ENCODE assay signal across 1 cellular context in genomic region chr2:142330458-142330857, GRCh38.
TF ChIP-seq lines count a peak whose summit lies in the region.

No MANE protein-coding gene starts in this region.

TF ChIP-seq in SK-N-SH, 30 proteins besides CTCF, POLR2A, EP300 and RAD21 (continued from another document):
- no peak for TF ChIP-seq REST (IDR thresholded peaks at IDR 0.05; ENCODE audit: low read depth, low read length)
- TF ChIP-seq SIN3A (IDR thresholded peaks at IDR 0.05; ENCODE audit: borderline replicate concordance, low read depth, low read length), result no peak
- peak; percentile 19; the same call in 1 of the 2 replicates for TF ChIP-seq TCF12 (IDR thresholded peaks at IDR 0.05)
- TF ChIP-seq RXRA (IDR thresholded peaks at IDR 0.05; ENCODE audit: borderline replicate concordance, low read depth), result no peak
- no peak for TF ChIP-seq JUND (IDR thresholded peaks at IDR 0.05)
- TF ChIP-seq MXI1 (IDR thresholded peaks at IDR 0.05; ENCODE audit: low read depth, low read length), result no peak
- TF ChIP-seq MEF2A (IDR thresholded peaks at IDR 0.05; ENCODE audit: borderline replicate concordance, low read depth), result no peak
- no peak for TF ChIP-seq POLR2AphosphoS5 (IDR thresholded peaks at IDR 0.05; ENCODE audit: low read depth, low read length)
- TF ChIP-seq NRF1 (IDR thresholded peaks at IDR 0.05; ENCODE audit: low read depth, low read length), result no peak
- no peak for TF ChIP-seq SMC3 (IDR thresholded peaks at IDR 0.05; ENCODE audit: low read depth, low read length)
- TF ChIP-seq MAX (IDR thresholded peaks at IDR 0.05; ENCODE audit: low read depth), result no peak
- no peak for TF ChIP-seq TAF1 (IDR thresholded peaks at IDR 0.05; ENCODE audit: borderline replicate concordance, low read depth, low read length)
- no peak for TF ChIP-seq GABPA (IDR thresholded peaks at IDR 0.05; ENCODE audit: low read depth)
- peak; percentile 78 for TF ChIP-seq CHD2 (IDR thresholded peaks at IDR 0.05; ENCODE audit: low read length, partially characterized antibody)
- TF ChIP-seq FOXJ3 (CRISPR knock-in tag; IDR thresholded peaks at IDR 0.05), result peak; percentile 63; the same call in 1 of the 2 replicates
- TF ChIP-seq GATA2 (CRISPR knock-in tag; IDR thresholded peaks at IDR 0.05), result peak; percentile 86
- no peak for TF ChIP-seq IRF3 (IDR thresholded peaks at IDR 0.05; ENCODE audit: low read depth, low read length)
